19 cellular contexts compared by ENCODE assay signal in genomic region chr21:45508607-45509565, GRCh38. TPM values are rescaled to one million over a fixed set of nuclear protein-coding genes. Genes with fewer than 3 reads are reported as not detected.
A peak's percentile ranks its signal among the peaks of the same experiment; 100 is the strongest.
DNase-seq lines count a peak whose midpoint lies in the region; ATAC-seq, FAIRE-seq and TF ChIP-seq lines count a peak whose summit lies in the region.
"Had no signal": no experiment of that assay in that cellular context is flagged by ENCODE, and none has a peak within 500 bp of the region (broad histone marks: within the 10 kb centered on the region; RNA-seq: fewer than 3 reads in every experiment).

No MANE protein-coding gene starts in this region.

- no peaks in the 10 kb centered on the region for H3K9me3 Mint-ChIP-seq in activated CD8-positive, alpha-beta memory T cell treated with anti-CD3 and anti-CD28 coated beads, Interleukin-2, amount 10 ng/mL, durations not matched to agents 7 days and 5 days (ENCODE audit: low read depth)
- H3K9me3 Mint-ChIP-seq in activated T-helper 1 cell treated with anti-CD3 and anti-CD28 coated beads, Interleukin-12 subunit alpha, Interleukin-12 subunit beta, Interleukin-2, Interleukin-4 antibody, amounts not matched to agents 30 ng/mL and 10 ng/mL and 1 ng/mL, durations not matched to agents 14 hours and 24 hours and 36 hours, result no peaks in the 10 kb centered on the region
- H3K9me3 Mint-ChIP-seq in stimulated activated naive CD8-positive, alpha-beta T cell treated with anti-CD3 and anti-CD28 coated beads, Interleukin-15, amount 100 ng/mL, for 72 hours, result no peaks in the 10 kb centered on the region
- H3K9me3 Mint-ChIP-seq: activated T-helper 2 cell treated with anti-CD3 and anti-CD28 coated beads, Interferon-gamma antibody, Interleukin-2, Interleukin-4, amounts not matched to agents 10 μg/mL and 5 μg/mL and 100 μg/mL, durations not matched to agents 14 hours and 24 hours and 36 hours had no signal

- no peak overlapping the region for H3K4me2 ChIP-seq in HepG2 (ENCODE audit: low read depth, low read length)

- peaks cover 9 to 20% of the 10 kb centered on the region in 2 experiments; a peak in 3 of 5 replicates for H3K36me3 ChIP-seq in HepG2 (replicated peaks in 1 of 2; ENCODE audit: control insufficient read depth in 1 of 2, insufficient read depth in 2 of 2, low read length in 2 of 2)
- no peaks in the 10 kb centered on the region for H3K36me3 ChIP-seq in uterus
- H3K36me3 ChIP-seq: breast epithelium had no signal

- ATAC-seq in activated CD8-positive, alpha-beta memory T cell treated with anti-CD3 and anti-CD28 coated beads, Interleukin-2, amount 10 ng/mL, durations not matched to agents 7 days and 5 days, result no peak
- ATAC-seq in HepG2, result peak; percentile 44
- peak; percentile 16 for ATAC-seq in stimulated activated naive CD8-positive, alpha-beta T cell treated with anti-CD3 and anti-CD28 coated beads, Interleukin-15, amount 100 ng/mL, for 72 hours

- H3K4me1 Mint-ChIP-seq in activated CD8-positive, alpha-beta memory T cell treated with anti-CD3 and anti-CD28 coated beads, Interleukin-2, amount 10 ng/mL, durations not matched to agents 7 days and 5 days, result peaks cover 3% of the 10 kb centered on the region
- H3K4me1 Mint-ChIP-seq in activated T-helper 1 cell treated with anti-CD3 and anti-CD28 coated beads, Interleukin-12 subunit alpha, Interleukin-12 subunit beta, Interleukin-2, Interleukin-4 antibody, amounts not matched to agents 30 ng/mL and 10 ng/mL and 1 ng/mL, durations not matched to agents 14 hours and 24 hours and 36 hours (ENCODE audit: low read depth), result no peaks in the 10 kb centered on the region
- peaks cover 21% of the 10 kb centered on the region for H3K4me1 Mint-ChIP-seq in stimulated activated naive CD8-positive, alpha-beta T cell treated with anti-CD3 and anti-CD28 coated beads, Interleukin-15, amount 100 ng/mL, for 72 hours

- TF ChIP-seq RAD21 in HepG2 (CRISPR knock-in tag; IDR thresholded peaks at IDR 0.05), result peak; percentile 19; the same call in 1 of the 2 replicates

- no peaks in the 10 kb centered on the region for H3K36me3 Mint-ChIP-seq in activated CD8-positive, alpha-beta memory T cell treated with anti-CD3 and anti-CD28 coated beads, Interleukin-2, amount 10 ng/mL, durations not matched to agents 7 days and 5 days
- no peaks in the 10 kb centered on the region for H3K36me3 Mint-ChIP-seq in activated T-helper 1 cell treated with anti-CD3 and anti-CD28 coated beads, Interleukin-12 subunit alpha, Interleukin-12 subunit beta, Interleukin-2, Interleukin-4 antibody, amounts not matched to agents 30 ng/mL and 10 ng/mL and 1 ng/mL, durations not matched to agents 14 hours and 24 hours and 36 hours (ENCODE audit: low read depth)

- POLR2A ChIA-PET in HepG2 (lab: Yijun Ruan, JAX), result interaction anchor here (0.6 kb wide), 1 partner anchor 1895 kb away, joined by 3 read pairs; no protein-coding TSS in a partner anchor

- FAIRE-seq in HepG2 (lab: Jason Lieb, UNC), result no peak
- FAIRE-seq: endometrium had no signal

- CTCF ChIA-PET in activated CD8-positive, alpha-beta memory T cell treated with anti-CD3 and anti-CD28 coated beads, Interleukin-2, amount 10 ng/mL, durations not matched to agents 7 days and 5 days (lab: Charles Lee), result no interaction called here
- CTCF ChIA-PET in HepG2 (lab: Yijun Ruan, JAX; ENCODE audit: low intra/inter-chr PET ratio, low total read pairs), result no interaction called here

- H3K9ac ChIP-seq in HepG2 (ENCODE audit: insufficient read depth, low read depth, low read length), result no peak overlapping the region

- no TSS peak for BruUV-seq in HepG2 (replicated peaks; lab: Mats Ljungman, UMichigan)

- H3K79me2 ChIP-seq in HepG2 (ENCODE audit: insufficient read depth, low read length), result no peaks in the 10 kb centered on the region

- TF ChIP-seq EP300 in HepG2 (IDR thresholded peaks at IDR 0.05; ENCODE audit: low read depth in 2 of 2, low read length in 2 of 2) (no peak), HepG2 (CRISPR knock-in tag; IDR thresholded peaks at IDR 0.05; ENCODE audit: borderline replicate concordance) (no peak)

- H2AFZ ChIP-seq in HepG2 (ENCODE audit: low read length), result no peak overlapping the region

- no peaks in the 10 kb centered on the region for H4K20me1 ChIP-seq in HepG2 (ENCODE audit: insufficient read depth, low read length)

- H3K27ac ChIP-seq in HepG2 (ENCODE audit: extremely low read length, insufficient read depth, low read length), result peak overlapping the region; percentile 21
- H3K27ac ChIP-seq in uterus, result no peak overlapping the region
- H3K27ac ChIP-seq: breast epithelium, WERI-Rb-1 had no signal

- WGBS in HepG2 (ENCODE audit: low lambda C conversion rate), result 51% methylated on average over 8 of the region's 42 CpGs

- H3K9me3 ChIP-seq in HepG2 (ENCODE audit: low read length) (no peaks in the 10 kb centered on the region), uterus (no peaks in the 10 kb centered on the region)
- H3K9me3 ChIP-seq: breast epithelium had no signal

- TF ChIP-seq POLR2A in HepG2 (IDR thresholded peaks at IDR 0.05; ENCODE audit: insufficient read depth in 1 of 2, low read depth in 2 of 2, low read length in 2 of 2) (peak in 1 of 2 experiments; percentile 39; a peak in 1 of 4 replicates), uterus (IDR thresholded peaks at IDR 0.05) (no peak)

- no peak overlapping the region for H3K4me3 Mint-ChIP-seq in activated CD8-positive, alpha-beta memory T cell treated with anti-CD3 and anti-CD28 coated beads, Interleukin-2, amount 10 ng/mL, durations not matched to agents 7 days and 5 days
- H3K4me3 Mint-ChIP-seq in activated T-helper 1 cell treated with anti-CD3 and anti-CD28 coated beads, Interleukin-12 subunit alpha, Interleukin-12 subunit beta, Interleukin-2, Interleukin-4 antibody, amounts not matched to agents 30 ng/mL and 10 ng/mL and 1 ng/mL, durations not matched to agents 14 hours and 24 hours and 36 hours, result no peak overlapping the region
- no peak overlapping the region for H3K4me3 Mint-ChIP-seq in stimulated activated naive CD8-positive, alpha-beta T cell treated with anti-CD3 and anti-CD28 coated beads, Interleukin-15, amount 100 ng/mL, for 72 hours

- DNase-seq in activated CD8-positive, alpha-beta memory T cell treated with anti-CD3 and anti-CD28 coated beads, Interleukin-2, amount 10 ng/mL, durations not matched to agents 7 days and 5 days, result no peak
- no peak for DNase-seq in activated CD8-positive, alpha-beta memory T cell treated with anti-CD3 and anti-CD28 coated beads, Interleukin-2, amount 50 U/mL, for 48 hours
- DNase-seq in activated T-helper 1 cell treated with anti-CD3 and anti-CD28 coated beads, Interleukin-12 subunit alpha, Interleukin-12 subunit beta, Interleukin-2, Interleukin-4 antibody, amounts not matched to agents 30 ng/mL and 10 ng/mL and 1 ng/mL, durations not matched to agents 14 hours and 24 hours and 36 hours (ENCODE audit: low spot score), result no peak
- DNase-seq in HepG2 (ENCODE audit: low spot score) (peak; percentile 20), COR-L47 (lab: John Stamatoyannopoulos, UW) (no peak), uterus (no peak), nucleus accumbens (lab: John Stamatoyannopoulos, UW) (no peak)
- DNase-seq in stimulated activated naive CD8-positive, alpha-beta T cell treated with anti-CD3 and anti-CD28 coated beads, Interleukin-15, amount 100 ng/mL, for 72 hours, result no peak
- DNase-seq: DMS53; GOT3; NCI-H1436; occipital lobe; SHP77; stimulated activated CD4-positive, alpha-beta T cell treated with anti-CD3 and anti-CD28 coated beads, Interleukin-15, amount 100 ng/mL, for 24 hours; stimulated activated CD8-positive, alpha-beta memory T cell treated with anti-CD3 and anti-CD28 coated beads, Interleukin-4, amount 100 ng/mL, for 48 hours; WERI-Rb-1 had no signal

- intact Hi-C loops in activated T-helper 1 cell treated with anti-CD3 and anti-CD28 coated beads, Interleukin-12 subunit alpha, Interleukin-12 subunit beta, Interleukin-2, Interleukin-4 antibody, amounts not matched to agents 30 ng/mL and 10 ng/mL and 1 ng/mL, durations not matched to agents 14 hours and 24 hours and 36 hours (cut with micrococcal nuclease), result no loop called here
- intact Hi-C loops in HepG2 (cut with micrococcal nuclease; ENCODE audit: unreplicated experiment) (loop anchor here (2.0 kb wide), 1 partner anchor 20 kb away; no protein-coding TSS in a partner anchor), uterus (cut with DNase I; ENCODE audit: low total_unique reads) (no loop called here)

- H3K4me3 ChIP-seq in HepG2 (replicated peaks in 1 of 3; ENCODE audit: insufficient read depth in 1 of 3, low read depth in 2 of 3, low read length in 3 of 3) (no peak overlapping the region), uterus (no peak overlapping the region)
- H3K4me3 ChIP-seq: breast epithelium had no signal

- H3K27me3 ChIP-seq in HepG2 (ENCODE audit: control insufficient read depth in 1 of 2, insufficient read depth in 2 of 2, low read length in 2 of 2), result no peaks in the 10 kb centered on the region
- H3K27me3 ChIP-seq in uterus, result no peaks in the 10 kb centered on the region
- H3K27me3 ChIP-seq: breast epithelium had no signal

- in situ Hi-C loops in HepG2 (cut with HindIII; ENCODE audit: extremely low pct_ligation_motif_present, low pct_unique_long_range_greater_than_20kb), result no loop called here

- H3K27me3 Mint-ChIP-seq in activated CD8-positive, alpha-beta memory T cell treated with anti-CD3 and anti-CD28 coated beads, Interleukin-2, amount 10 ng/mL, durations not matched to agents 7 days and 5 days, result no peaks in the 10 kb centered on the region
- H3K27me3 Mint-ChIP-seq in activated T-helper 1 cell treated with anti-CD3 and anti-CD28 coated beads, Interleukin-12 subunit alpha, Interleukin-12 subunit beta, Interleukin-2, Interleukin-4 antibody, amounts not matched to agents 30 ng/mL and 10 ng/mL and 1 ng/mL, durations not matched to agents 14 hours and 24 hours and 36 hours (ENCODE audit: insufficient read depth), result no peaks in the 10 kb centered on the region
- H3K27me3 Mint-ChIP-seq in stimulated activated naive CD8-positive, alpha-beta T cell treated with anti-CD3 and anti-CD28 coated beads, Interleukin-15, amount 100 ng/mL, for 72 hours, result no peaks in the 10 kb centered on the region

- H3K4me1 ChIP-seq in HepG2 (ENCODE audit: insufficient read depth, low read length) (peaks cover 19% of the 10 kb centered on the region), uterus (no peaks in the 10 kb centered on the region)

- H3K27ac Mint-ChIP-seq in activated CD8-positive, alpha-beta memory T cell treated with anti-CD3 and anti-CD28 coated beads, Interleukin-2, amount 10 ng/mL, durations not matched to agents 7 days and 5 days, result peak overlapping the region; percentile 46
- peak overlapping the region; percentile 65 for H3K27ac Mint-ChIP-seq in activated T-helper 1 cell treated with anti-CD3 and anti-CD28 coated beads, Interleukin-12 subunit alpha, Interleukin-12 subunit beta, Interleukin-2, Interleukin-4 antibody, amounts not matched to agents 30 ng/mL and 10 ng/mL and 1 ng/mL, durations not matched to agents 14 hours and 24 hours and 36 hours
- peak overlapping the region in 1 of 2 donors; percentile 44 for H3K27ac Mint-ChIP-seq in stimulated activated naive CD8-positive, alpha-beta T cell treated with anti-CD3 and anti-CD28 coated beads, Interleukin-15, amount 100 ng/mL, for 72 hours
- H3K27ac Mint-ChIP-seq: activated T-helper 2 cell treated with anti-CD3 and anti-CD28 coated beads, Interferon-gamma antibody, Interleukin-2, Interleukin-4, amounts not matched to agents 10 μg/mL and 5 μg/mL and 100 μg/mL, durations not matched to agents 14 hours and 24 hours and 36 hours had no signal

- no peak for TF ChIP-seq CTCF in HepG2 (CRISPR knock-in tag; IDR thresholded peaks at IDR 0.05)
- no peak for TF ChIP-seq CTCF in uterus (IDR thresholded peaks at IDR 0.05)

RNA-seq across cellular contexts. Expression of gene SLC19A1, which starts 33.4 kb away (rescaled TPM):
- total RNA-seq in activated CD8-positive, alpha-beta memory T cell treated with anti-CD3 and anti-CD28 coated beads, Interleukin-2, amount 10 ng/mL, durations not matched to agents 7 days and 5 days, result 10 to 100 TPM; 53.2 to 60.2 TPM
- total RNA-seq in activated T-helper 1 cell treated with anti-CD3 and anti-CD28 coated beads, Interleukin-12 subunit alpha, Interleukin-12 subunit beta, Interleukin-2, Interleukin-4 antibody, amounts not matched to agents 30 ng/mL and 10 ng/mL and 1 ng/mL, durations not matched to agents 14 hours and 24 hours and 36 hours, result 104 and 105 TPM in 2 replicates
- total RNA-seq in HepG2 (2016; rRNA removed; fragmentation: Illumina TruSeq; extraction: Trizol) (12.6 and 21.8 TPM in 2 replicates), uterus (10 to 100 TPM in 2 of 4 donors, 1 to 10 TPM in 1, not detected in 1; 7.6 to 12.8 (median 10.3) TPM)
- 4.8 and 5.6 TPM in 2 replicates for total RNA-seq in HepG2 (2016; cell fraction: cytosol; rRNA removed; fragmentation: Illumina TruSeq; extraction: Trizol; ENCODE audit: low read depth)
- total RNA-seq in HepG2 (2016; cell fraction: insoluble cytoplasmic fraction; rRNA removed; fragmentation: Illumina TruSeq; extraction: Trizol), result 11.0 and 23.6 TPM in 2 replicates
- total RNA-seq in HepG2 (2016; cell fraction: membrane; rRNA removed; fragmentation: Illumina TruSeq; extraction: Trizol), result 10.8 TPM in 2 replicates
- 21.2 and 27.4 TPM in 2 replicates for total RNA-seq in HepG2 (2016; cell fraction: nucleus; rRNA removed; fragmentation: Illumina TruSeq; extraction: Trizol)
- polyA plus RNA-seq in HepG2 (2011; rRNA removed), result 23.0 and 31.0 TPM in 2 replicates
- 14.5 and 24.7 TPM in 2 replicates for polyA plus RNA-seq in HepG2 (2011; cell fraction: cytosol; rRNA removed)
- polyA plus RNA-seq in HepG2 (2011; cell fraction: nucleus; rRNA removed), result 49.0 and 62.1 TPM in 2 replicates
- 18.0 and 36.8 TPM in 2 replicates for polyA plus RNA-seq in HepG2 (2012)
- 3.7 and 4.0 TPM in 2 replicates for polyA plus RNA-seq in HepG2 (2016; cell fraction: cytosol; fragmentation: Illumina TruSeq; extraction: Trizol; ENCODE audit: low read depth)
- polyA plus RNA-seq in HepG2 (2016; cell fraction: insoluble cytoplasmic fraction; fragmentation: Illumina TruSeq; extraction: Trizol; ENCODE audit: low read depth), result 11.1 and 13.0 TPM in 2 replicates
- polyA plus RNA-seq in HepG2 (2016; cell fraction: membrane; fragmentation: Illumina TruSeq; extraction: Trizol; ENCODE audit: low read depth), result 6.4 and 7.2 TPM in 2 replicates
- 44.5 and 46.0 TPM in 2 replicates for polyA plus RNA-seq in HepG2 (2016; cell fraction: nucleus; fragmentation: Illumina TruSeq; extraction: Trizol; ENCODE audit: insufficient read depth, low read depth)
- 42.0 and 128 TPM in 2 replicates for polyA minus RNA-seq in HepG2 (2011; rRNA and poly(A)+ RNA removed; ENCODE audit: low replicate concordance)
- 32.2 and 34.4 TPM in 2 replicates for polyA minus RNA-seq in HepG2 (2011; cell fraction: cytosol; rRNA and poly(A)+ RNA removed)
- polyA minus RNA-seq in HepG2 (2011; cell fraction: nucleus; rRNA and poly(A)+ RNA removed), result 12.2 and 14.7 TPM in 2 replicates
